ENCODE assay signal across 11 cellular contexts in the genomic region with DNA sequence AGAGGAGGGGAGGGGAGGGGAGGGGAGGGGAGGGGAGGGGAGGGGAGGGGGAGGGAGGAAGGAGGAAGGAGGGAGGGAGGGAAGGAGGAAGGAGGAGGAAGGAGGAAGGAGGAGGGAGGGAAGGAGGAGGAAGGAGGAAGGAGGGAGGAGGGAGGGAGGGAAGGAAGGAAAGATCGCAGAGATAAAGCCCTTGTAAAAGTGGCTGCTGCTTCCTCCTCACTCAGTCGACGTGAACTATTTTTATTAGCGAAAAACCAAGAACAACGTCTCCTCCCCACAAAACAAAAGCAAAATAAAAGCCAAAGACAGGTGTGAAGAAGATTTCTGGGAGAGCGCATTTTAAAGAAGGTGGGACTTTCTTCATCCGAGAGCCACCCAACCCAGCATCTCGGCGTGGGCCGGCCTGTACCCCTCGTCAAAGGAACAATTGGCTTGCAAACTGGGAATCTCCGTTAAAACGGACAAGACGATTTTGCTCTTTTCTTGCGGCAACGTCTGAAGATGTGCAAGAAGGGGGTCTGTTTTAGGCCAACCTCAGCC. TPM values are rescaled to one million over a fixed set of nuclear protein-coding genes. Genes with fewer than 3 reads are reported as not detected.
DNase-seq lines count a peak whose midpoint lies in the region; ATAC-seq and TF ChIP-seq lines count a peak whose summit lies in the region.
"Had no signal": no experiment of that assay in that cellular context is flagged by ENCODE, and none has a peak within 500 bp of the region (broad histone marks: within the 10 kb centered on the region; RNA-seq: fewer than 3 reads in every experiment).

No MANE protein-coding gene starts in this region.

- peak overlapping the region; percentile 79 for H3K27ac Mint-ChIP-seq in CD4-positive, alpha-beta T cell
- peak overlapping the region; percentile 78 to 81 for H3K27ac Mint-ChIP-seq in effector memory CD8-positive, alpha-beta T cell

- peaks cover 66% of the 10 kb centered on the region for H3K36me3 Mint-ChIP-seq in CD4-positive, alpha-beta T cell (ENCODE audit: low read depth)
- peaks cover 74% of the 10 kb centered on the region for H3K36me3 Mint-ChIP-seq in effector memory CD8-positive, alpha-beta T cell (ENCODE audit: insufficient read depth)

- ATAC-seq in CD4-positive, alpha-beta T cell (ENCODE audit: poor library complexity): peak; percentile 27
- ATAC-seq in GM18907 (IDR thresholded peaks at IDR 0.05; ENCODE audit: unreplicated experiment) (peak; percentile 1), HG03565 (IDR thresholded peaks at IDR 0.05; ENCODE audit: unreplicated experiment) (peak; percentile 3), HG03097 (IDR thresholded peaks at IDR 0.05; ENCODE audit: low FRiP score, unreplicated experiment) (no peak), HG02642 (IDR thresholded peaks at IDR 0.05; ENCODE audit: poor library complexity, unreplicated experiment) (no peak)
- ATAC-seq in effector memory CD8-positive, alpha-beta T cell (replicated peaks): peak; percentile 22

- peaks cover 33% of the 10 kb centered on the region for H3K4me1 Mint-ChIP-seq in CD4-positive, alpha-beta T cell (ENCODE audit: low read depth)
- peaks cover 29 to 35% of the 10 kb centered on the region in 2 donors for H3K4me1 Mint-ChIP-seq in effector memory CD8-positive, alpha-beta T cell (ENCODE audit: low read depth in 2 of 2)

- POLR2A ChIA-PET in CD4-positive, alpha-beta T cell (lab: Charles Lee): no interaction called here
- POLR2A ChIA-PET in A673 (lab: Charles Lee; ENCODE audit: low non-redundant PET): no interaction called here

- no peak overlapping the region for H3K4me3 ChIP-seq in A673 (ENCODE audit: low read depth, low read length, poor library complexity, severe bottlenecking)
- H3K4me3 ChIP-seq: cardiac muscle cell had no signal

- H3K27me3 ChIP-seq in CD4-positive, alpha-beta T cell (ENCODE audit: control insufficient read depth, insufficient read depth, low read length): no peaks in the 10 kb centered on the region
- no peaks in the 10 kb centered on the region for H3K27me3 ChIP-seq in A673 (replicated peaks; ENCODE audit: insufficient read depth, low read depth, low read length, poor library complexity)
- H3K27me3 ChIP-seq: cardiac muscle cell had no signal

- H3K9me3 ChIP-seq in CD4-positive, alpha-beta T cell (ENCODE audit: control insufficient read depth, low read length): no peaks in the 10 kb centered on the region
- H3K9me3 ChIP-seq in A673 (ENCODE audit: low read depth, low read length, poor library complexity, severe bottlenecking): no peaks in the 10 kb centered on the region

- peak overlapping the region; percentile 13 for H3K27ac ChIP-seq in CD4-positive, alpha-beta T cell (ENCODE audit: low read depth, low read length)
- H3K27ac ChIP-seq in A673 (ENCODE audit: low read depth, low read length, poor library complexity, severe bottlenecking): no peak overlapping the region
- H3K27ac ChIP-seq: cardiac muscle cell had no signal

- CTCF ChIA-PET in CD4-positive, alpha-beta T cell (lab: Charles Lee): no interaction called here
- CTCF ChIA-PET in A673 (lab: Charles Lee): no interaction called here

- H3K4me3 Mint-ChIP-seq in CD4-positive, alpha-beta T cell: no peak overlapping the region
- H3K4me3 Mint-ChIP-seq in effector memory CD8-positive, alpha-beta T cell: no peak overlapping the region

- H3K9me3 Mint-ChIP-seq in CD4-positive, alpha-beta T cell: peaks cover 3% of the 10 kb centered on the region
- peaks cover 4 to 11% of the 10 kb centered on the region in 2 donors for H3K9me3 Mint-ChIP-seq in effector memory CD8-positive, alpha-beta T cell

- H3K27me3 Mint-ChIP-seq in CD4-positive, alpha-beta T cell: no peaks in the 10 kb centered on the region
- no peaks in the 10 kb centered on the region for H3K27me3 Mint-ChIP-seq in effector memory CD8-positive, alpha-beta T cell

- no peaks in the 10 kb centered on the region for H3K36me3 ChIP-seq in A673 (ENCODE audit: insufficient read depth, low read length, poor library complexity, severe bottlenecking)
- H3K36me3 ChIP-seq: cardiac muscle cell had no signal

- intact Hi-C loops in CD4-positive, alpha-beta T cell (cut with DNase I, micrococcal nuclease): no loop called here
- intact Hi-C loops in A673 (cut with micrococcal nuclease; ENCODE audit: unreplicated experiment): no loop called here

- DNase-seq in CD4-positive, alpha-beta T cell: no peak
- DNase-seq in effector memory CD8-positive, alpha-beta T cell: no peak
- no peak for DNase-seq in A673 (ENCODE audit: low spot score)
- no peak for DNase-seq in occipital lobe (lab: John Stamatoyannopoulos, UW)
- DNase-seq: DMS79, NCI-H774 had no signal

- no peak for TF ChIP-seq CTCF in CD4-positive, alpha-beta T cell (IDR thresholded peaks at IDR 0.05)
- TF ChIP-seq CTCF in A673 (conservative IDR thresholded peaks at IDR 0.05; ENCODE audit: low read depth, low read length): no peak

- no peaks in the 10 kb centered on the region for H3K4me1 ChIP-seq in A673 (ENCODE audit: insufficient read depth, low read length, poor library complexity, severe bottlenecking)

- BruUV-seq in A673 (replicated peaks; lab: Mats Ljungman, UMichigan): no TSS peak

RNA-seq across cellular contexts. Expression of a gene that starts 40.7 kb away (rescaled TPM):
- total RNA-seq in CD4-positive, alpha-beta T cell: 10 to 100 TPM; 34.6 to 39.3 TPM
- total RNA-seq in A673 (2021) (24.9 and 33.5 TPM in 2 replicates), occipital lobe (11.1 TPM)

RNA-seq across cellular contexts. Expression of a gene that starts 43.6 kb away (rescaled TPM):
- total RNA-seq in CD4-positive, alpha-beta T cell: 100 to 1,000 TPM; 139 TPM
- total RNA-seq in A673 (2021): not detected in 2 replicates
- 0.16 TPM for total RNA-seq in occipital lobe
- total RNA-seq: cardiac muscle cell had no signal

Comparison
In these comparisons a context has a peak if more than half of its experiments do, and no peak if none do; other contexts are left out.
1. ATAC-seq: peak in CD4-positive, alpha-beta T cell (single experiment), GM18907 (single experiment), HG03565 (single experiment) and effector memory CD8-positive, alpha-beta T cell (single experiment); none in HG03097 (single experiment) and HG02642 (single experiment).
2. RNA of a gene that starts 43.6 kb away (total RNA-seq): 139 TPM in CD4-positive, alpha-beta T cell; 0.16 TPM in occipital lobe (single experiment) and not detected in A673; every median in the first group is over 100 times any median in the second.